ENCODE assay signal across 14 cellular contexts in the genomic region with DNA sequence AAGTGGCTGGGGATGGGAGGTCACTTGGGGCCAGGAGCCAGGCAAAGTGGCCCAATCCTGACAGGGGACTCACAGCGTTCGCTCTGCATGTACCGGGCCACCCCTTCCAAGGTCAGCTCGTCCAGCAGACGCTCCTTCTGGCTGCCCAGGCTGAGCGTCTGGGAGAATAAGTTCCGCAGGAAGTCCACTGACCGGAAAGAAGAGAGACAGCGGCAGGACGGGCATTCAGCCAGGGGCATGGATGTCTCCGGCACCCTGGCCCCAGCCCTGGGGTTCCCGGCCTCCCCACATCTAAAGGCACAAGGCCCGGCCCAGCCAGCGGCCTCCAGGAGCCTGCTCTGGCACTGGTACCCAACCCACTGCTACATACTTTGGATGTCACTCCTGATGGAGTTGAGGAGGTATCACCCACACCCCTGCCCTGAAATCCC. TPM values are rescaled to one million over a fixed set of nuclear protein-coding genes. Genes with fewer than 3 reads are reported as not detected.
"Had no signal": no experiment of that assay in that cellular context is flagged by ENCODE, and none has a peak within 500 bp of the region (broad histone marks: within the 10 kb centered on the region; RNA-seq: fewer than 3 reads in every experiment).

No MANE protein-coding gene starts in this region.

- H3K4me3 Mint-ChIP-seq: activated CD4-positive, alpha-beta memory T cell treated with anti-CD3 and anti-CD28 coated beads for 36 hours; activated naive CD8-positive, alpha-beta T cell treated with anti-CD3 and anti-CD28 coated beads, Interleukin-2, amount 10 ng/mL, durations not matched to agents 7 days and 5 days; activated T-cell treated with anti-CD3 and anti-CD28 coated beads, Interleukin-2, amount 50 U/mL, for 72 hours; stimulated activated naive B cell treated with anti-CD40 and anti-IgM and Interleukin-4, amounts not matched to agents 10 μg/mL and 1 μg/mL and 100 μg/mL, for 72 hours; type B pancreatic cell had no signal

- H3K9ac ChIP-seq: parathyroid adenoma had no signal

- H3K27ac Mint-ChIP-seq: activated CD4-positive, alpha-beta memory T cell treated with anti-CD3 and anti-CD28 coated beads for 36 hours; activated naive CD8-positive, alpha-beta T cell treated with anti-CD3 and anti-CD28 coated beads, Interleukin-2, amount 10 ng/mL, durations not matched to agents 7 days and 5 days; activated T-cell treated with anti-CD3 and anti-CD28 coated beads, Interleukin-2, amount 50 U/mL, for 72 hours; type B pancreatic cell had no signal

- H3K27me3 ChIP-seq: ascending aorta, heart right ventricle had no signal

- H3K4me3 ChIP-seq: ascending aorta, heart right ventricle had no signal

- DNase-seq: activated CD4-positive, alpha-beta memory T cell treated with anti-CD3 and anti-CD28 coated beads for 36 hours; activated CD4-positive, CD25-positive, alpha-beta regulatory T cell treated with anti-CD3 and anti-CD28 coated beads, Interleukin-2, amount 50 U/mL, for 72 hours; activated naive CD8-positive, alpha-beta T cell treated with anti-CD3 and anti-CD28 coated beads, Interleukin-2, amount 10 ng/mL, durations not matched to agents 7 days and 5 days; activated T-cell treated with anti-CD3 and anti-CD28 coated beads, Interleukin-2, amount 50 U/mL, for 72 hours; heart right ventricle; midbrain; stimulated activated CD4-positive, alpha-beta T cell treated with anti-CD3 and anti-CD28 coated beads, Interleukin-1b, Interleukin-23, amount 100 ng/mL, for 48 hours; stimulated activated naive B cell treated with anti-CD40 and anti-IgM and Interleukin-4, amounts not matched to agents 10 μg/mL and 1 μg/mL and 100 μg/mL, for 72 hours; SW 1271 had no signal

- H3K36me3 Mint-ChIP-seq: activated CD4-positive, alpha-beta memory T cell treated with anti-CD3 and anti-CD28 coated beads for 36 hours; type B pancreatic cell had no signal

- H3K9me3 ChIP-seq: ascending aorta, heart right ventricle had no signal

- H3K9me3 Mint-ChIP-seq: activated CD4-positive, alpha-beta memory T cell treated with anti-CD3 and anti-CD28 coated beads for 36 hours; activated naive CD8-positive, alpha-beta T cell treated with anti-CD3 and anti-CD28 coated beads, Interleukin-2, amount 10 ng/mL, durations not matched to agents 7 days and 5 days; activated T-cell treated with anti-CD3 and anti-CD28 coated beads, Interleukin-2, amount 50 U/mL, for 72 hours; stimulated activated naive B cell treated with anti-CD40 and anti-IgM and Interleukin-4, amounts not matched to agents 10 μg/mL and 1 μg/mL and 100 μg/mL, for 72 hours; type B pancreatic cell had no signal

- ATAC-seq: activated T-cell treated with anti-CD3 and anti-CD28 coated beads, Interleukin-2, amount 50 U/mL, for 72 hours; stimulated activated naive B cell treated with anti-CD40 and anti-IgM and Interleukin-4, amounts not matched to agents 10 μg/mL and 1 μg/mL and 100 μg/mL, for 72 hours had no signal

- H3K27ac ChIP-seq: ascending aorta, parathyroid adenoma had no signal

RNA-seq across cellular contexts. Expression of a gene that starts 18.6 kb away (rescaled TPM):
- total RNA-seq: ascending aorta, cardiac septum, endothelial cell of umbilical vein had no signal
